Comparison of ENCODE assay signal across 8 cellular contexts in genomic region chr11:110349109-110349996, GRCh38. TPM values are rescaled to one million over a fixed set of nuclear protein-coding genes. Genes with fewer than 3 reads are reported as not detected.
DNase-seq lines count a peak whose midpoint lies in the region; ATAC-seq and TF ChIP-seq lines count a peak whose summit lies in the region.

No MANE protein-coding gene starts in this region.

- ATAC-seq in GM19455 (IDR thresholded peaks at IDR 0.05; ENCODE audit: unreplicated experiment) (peak; percentile 83), HG03442 (IDR thresholded peaks at IDR 0.05; ENCODE audit: unreplicated experiment) (peak; percentile 87)

- peak; percentile 84 for DNase-seq in activated naive CD4-positive, alpha-beta T cell treated with Interleukin-2 at 50 U/mL for 16 hours
- peak; percentile 59 to 69 for DNase-seq in stimulated activated CD4-positive, alpha-beta T cell treated with anti-CD3 and anti-CD28 coated beads, Interleukin-2, amount 100 ng/mL, for 48 hours
- DNase-seq in RPMI8226 (no peak), NCI-H1048 (lab: John Stamatoyannopoulos, UW) (no peak), ascending aorta (ENCODE audit: low spot score in 2 of 2) (no peak)

- H3K27me3 ChIP-seq in ascending aorta = no peaks in the 10 kb centered on the region

- intact Hi-C loops in ascending aorta (cut with DNase I) = no loop called here

- TF ChIP-seq CTCF in C4-2B (conservative IDR thresholded peaks at IDR 0.05) (no peak), ascending aorta (IDR thresholded peaks at IDR 0.05) (no peak)

- no peaks in the 10 kb centered on the region for H3K4me1 ChIP-seq in ascending aorta

- H3K9me3 ChIP-seq in ascending aorta = no peaks in the 10 kb centered on the region

- H3K27ac ChIP-seq in C4-2B (peak overlapping the region; percentile 40; the same call in 1 of the 2 replicates), ascending aorta (no peak overlapping the region)

- no peaks in the 10 kb centered on the region for H3K36me3 ChIP-seq in ascending aorta

- no peak overlapping the region for H3K4me3 ChIP-seq in ascending aorta

RNA-seq across cellular contexts. Expression of gene RDX, which starts 52.9 kb away (rescaled TPM):
- total RNA-seq in ascending aorta = 105 TPM

Comparison
In these comparisons a context has a peak if more than half of its experiments do, and no peak if none do; other contexts are left out.
1. DNase-seq: peak in activated naive CD4-positive, alpha-beta T cell treated with Interleukin-2 at 50 U/mL for 16 hours (single experiment) and stimulated activated CD4-positive, alpha-beta T cell treated with anti-CD3 and anti-CD28 coated beads, Interleukin-2, amount 100 ng/mL, for 48 hours (2 of 2); none in RPMI8226 (single experiment), NCI-H1048 (single experiment) and ascending aorta (0 of 2).